8 cellular contexts compared by ENCODE assay signal in the genomic region with DNA sequence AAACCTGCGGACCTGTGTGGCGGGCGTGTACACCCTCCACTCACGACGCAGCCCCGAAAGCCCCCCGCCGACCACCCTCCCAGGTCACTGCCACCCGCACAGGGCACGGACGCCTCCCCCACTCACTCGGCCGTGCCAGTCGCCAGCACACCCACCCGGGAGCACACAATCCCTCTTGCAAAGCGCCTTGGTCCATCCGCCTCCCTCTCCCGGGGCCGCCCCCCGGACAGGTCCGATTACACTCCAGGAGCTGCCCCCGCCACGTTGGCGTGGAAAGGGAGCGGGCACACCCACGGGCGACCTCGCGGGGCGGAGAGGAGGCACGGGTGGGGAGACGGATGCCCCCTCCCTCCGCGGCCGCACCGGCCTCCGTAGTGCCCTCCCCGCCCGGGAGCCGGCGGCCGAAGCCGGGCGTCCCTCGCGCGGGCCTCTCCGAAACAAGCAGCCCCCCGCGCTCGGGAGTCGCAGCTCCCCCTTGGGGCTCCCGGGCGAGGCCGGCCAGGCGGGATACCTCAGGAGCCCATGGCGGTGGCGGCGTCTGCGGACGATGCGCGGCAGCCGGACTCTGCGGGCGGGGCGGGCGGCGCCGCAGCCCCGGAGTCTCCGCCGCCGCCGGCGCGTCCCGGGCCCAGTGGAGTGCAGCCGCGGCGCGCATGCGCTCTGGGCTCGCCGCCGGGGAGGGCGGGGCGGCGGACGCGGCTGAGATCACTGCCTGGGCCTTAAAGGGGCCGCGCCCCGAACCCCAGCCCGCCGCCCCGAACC. TPM values are rescaled to one million over a fixed set of nuclear protein-coding genes. Genes with fewer than 3 reads are reported as not detected.
A peak's percentile ranks its signal among the peaks of the same experiment; 100 is the strongest.
DNase-seq lines count a peak whose midpoint lies in the region; ATAC-seq and TF ChIP-seq lines count a peak whose summit lies in the region.

A gene (minus strand): TSS at position 638 of the 762 bp plus-strand sequence. CDS start 25,049 bp downstream, outside the sequence.

- peak within 1 kb of the TSS; percentile 92 for H3K27ac Mint-ChIP-seq in progenitor cell of endocrine pancreas
- peak within 1 kb of the TSS; percentile 97 for H3K27ac Mint-ChIP-seq in type B pancreatic cell

- peaks cover 28% of the 10 kb centered on the region for H3K4me1 Mint-ChIP-seq in progenitor cell of endocrine pancreas (ENCODE audit: low read depth)
- H3K4me1 Mint-ChIP-seq in type B pancreatic cell (ENCODE audit: unreplicated experiment) = peaks cover 46% of the 10 kb centered on the region

- H3K27ac ChIP-seq in adrenal gland = peak within 1 kb of the TSS in 4 of 5 donors; percentile 73 to 96 (median 93)

- H3K4me3 Mint-ChIP-seq in progenitor cell of endocrine pancreas (ENCODE audit: low read depth) = peak within 1 kb of the TSS; percentile 90
- H3K4me3 Mint-ChIP-seq in type B pancreatic cell = peak within 1 kb of the TSS; percentile 97

- 0 to 1% (median 0%) methylated on average over 14 to 97 of the region's 97 CpGs for WGBS in adrenal gland, 4 donors

- intact Hi-C loops in T-helper 1 cell treated with Interleukin-12 subunit alpha and Interleukin-12 subunit beta and Interleukin-4 antibody, amounts not matched to agents 30 ng/mL and 1 ng/mL, for 36 hours (cut with micrococcal nuclease) = loop anchor here (1.0 to 5.0 kb wide), 10 partner anchors 45 to 664 kb away; a partner anchor contains a TSS
- intact Hi-C loops in adrenal gland (cut with DNase I) (no loop called here), left cardiac atrium (cut with DNase I) (loop anchor here in 1 of 2 donors (5.0 kb wide), 1 partner anchor 45 kb away; a partner anchor contains a TSS)

- ATAC-seq in GM19397 (IDR thresholded peaks at IDR 0.05; ENCODE audit: unreplicated experiment) (peak; percentile 90), left cardiac atrium (peak; percentile 95 to 98)

- peaks cover 2% of the 10 kb centered on the region for H3K36me3 Mint-ChIP-seq in progenitor cell of endocrine pancreas (ENCODE audit: insufficient read depth)
- H3K36me3 Mint-ChIP-seq in type B pancreatic cell = no peaks in the 10 kb centered on the region

- no peaks in the 10 kb centered on the region for H3K27me3 ChIP-seq in adrenal gland

- TF ChIP-seq POLR2A in adrenal gland (IDR thresholded peaks at IDR 0.05) = peak; percentile 89 to 90

- TF ChIP-seq CTCF in adrenal gland (IDR thresholded peaks at IDR 0.05) (no peak), progenitor cell of endocrine pancreas (IDR thresholded peaks at IDR 0.05; ENCODE audit: unreplicated experiment) (no peak), type B pancreatic cell (conservative IDR thresholded peaks at IDR 0.05) (no peak)

- H3K9me3 Mint-ChIP-seq in progenitor cell of endocrine pancreas (ENCODE audit: low read depth) (no peaks in the 10 kb centered on the region), type B pancreatic cell (no peaks in the 10 kb centered on the region)

- no peaks in the 10 kb centered on the region for H3K9me3 ChIP-seq in adrenal gland (replicated peaks in 1 of 3)

- H3K27me3 Mint-ChIP-seq in progenitor cell of endocrine pancreas (peaks cover 4% of the 10 kb centered on the region), type B pancreatic cell (no peaks in the 10 kb centered on the region)

- H3K4me1 ChIP-seq in adrenal gland (replicated peaks in 1 of 2) = peaks cover 23 to 41% of the 10 kb centered on the region in 2 donors

- DNase-seq in CD1c-positive myeloid dendritic cell (ENCODE audit: extremely low spot score) = peak; percentile 94
- peak; percentile 33 for DNase-seq in KG1 (lab: John Stamatoyannopoulos, UW)
- peak; percentile 63 to 85 (median 75) for DNase-seq in adrenal gland
- peak; percentile 83 for DNase-seq in left cardiac atrium
- peak; percentile 68 for DNase-seq in progenitor cell of endocrine pancreas (ENCODE audit: low spot score, unreplicated experiment)
- peak; percentile 88 for DNase-seq in type B pancreatic cell (ENCODE audit: extremely low spot score, unreplicated experiment)

- no peaks in the 10 kb centered on the region for H3K36me3 ChIP-seq in adrenal gland (replicated peaks in 1 of 2)

- peak within 1 kb of the TSS; percentile 71 to 100 (median 86) for H3K4me3 ChIP-seq in adrenal gland

RNA-seq across cellular contexts. Expression of the gene that starts here (rescaled TPM):
- total RNA-seq in T-helper 1 cell treated with Interleukin-12 subunit alpha and Interleukin-12 subunit beta and Interleukin-4 antibody, amounts not matched to agents 30 ng/mL and 1 ng/mL, for 36 hours = 45.9 and 46.2 TPM in 2 replicates
- 100 to 1,000 TPM in 1 of 8 donors, 10 to 100 TPM in 7; 35.4 to 107 (median 48.9) TPM for total RNA-seq in adrenal gland
- 10 to 100 TPM; 17.4 to 27.1 (median 23.1) TPM for polyA plus RNA-seq in adrenal gland
- total RNA-seq in left cardiac atrium = 10 to 100 TPM; 47.2 to 60.3 TPM
- 67.3 and 71.7 TPM in 2 replicates for total RNA-seq in progenitor cell of endocrine pancreas
- 66.7 and 83.3 TPM in 2 replicates for total RNA-seq in type B pancreatic cell (ENCODE audit: low replicate concordance)

Comparison
In these comparisons a context has a peak if more than half of its experiments do, and no peak if none do; other contexts are left out.
1. Peak in every context shown above with its lines: DNase-seq, ATAC-seq, H3K4me3 ChIP-seq and H3K27ac ChIP-seq.
2. DNase-seq: peak in every context shown above with its lines; median percentile 94 in CD1c-positive myeloid dendritic cell; 88 in type B pancreatic cell; 83 in left cardiac atrium; 75 in adrenal gland; 68 in progenitor cell of endocrine pancreas; 33 in KG1.